Comparison of ENCODE assay signal across 28 cellular contexts in the genomic region with DNA sequence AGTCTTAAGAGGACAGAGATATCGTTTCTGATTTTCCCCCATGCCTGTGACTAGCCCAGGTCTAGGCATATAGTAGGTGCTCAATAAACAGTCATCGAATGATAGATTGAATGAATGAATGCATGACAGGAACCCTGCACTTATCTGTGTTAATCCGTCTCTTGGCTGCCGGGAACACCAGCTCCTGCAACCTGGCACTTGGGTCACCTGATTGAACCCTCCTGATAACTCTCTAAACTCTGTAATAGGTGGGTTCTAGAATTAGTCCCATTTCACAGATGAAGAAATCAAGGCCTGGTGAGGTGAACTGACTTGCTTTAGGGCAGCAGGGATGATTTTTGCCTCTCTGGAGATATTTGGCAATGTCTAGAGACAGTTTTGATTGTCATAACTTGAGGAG. TPM values are rescaled to one million over a fixed set of nuclear protein-coding genes. Genes with fewer than 3 reads are reported as not detected.
DNase-seq lines count a peak whose midpoint lies in the region; ATAC-seq and TF ChIP-seq lines count a peak whose summit lies in the region.
"Had no signal": no experiment of that assay in that cellular context is flagged by ENCODE, and none has a peak within 500 bp of the region (broad histone marks: within the 10 kb centered on the region; RNA-seq: fewer than 3 reads in every experiment).

No MANE protein-coding gene starts in this region.

- no peak overlapping the region for H3K4me3 Mint-ChIP-seq in activated CD4-positive, alpha-beta T cell treated with anti-CD3 and anti-CD28 coated beads, Interleukin-2, amount 10 ng/mL, durations not matched to agents 24 days and 14 days
- no peak overlapping the region for H3K4me3 Mint-ChIP-seq in HFFc6
- H3K4me3 Mint-ChIP-seq in chondrocyte (ENCODE audit: unreplicated experiment): no peak overlapping the region
- no peak overlapping the region for H3K4me3 Mint-ChIP-seq in stimulated activated effector memory CD8-positive, alpha-beta T cell treated with anti-CD3 and anti-CD28 coated beads, Interleukin-12 subunit alpha, Interleukin-12 subunit beta, amount 100 ng/mL, for 72 hours
- H3K4me3 Mint-ChIP-seq: brain; CD8-positive, alpha-beta memory T cell; naive thymus-derived CD4-positive, alpha-beta T cell had no signal

- H3K4me1 Mint-ChIP-seq in activated CD4-positive, alpha-beta T cell treated with anti-CD3 and anti-CD28 coated beads, Interleukin-2, amount 10 ng/mL, durations not matched to agents 24 days and 14 days: peaks cover 46% of the 10 kb centered on the region
- H3K4me1 Mint-ChIP-seq in HFFc6 (ENCODE audit: low read depth) (peaks cover 81% of the 10 kb centered on the region), chondrocyte (ENCODE audit: low read depth) (peaks cover 86% of the 10 kb centered on the region)
- peaks cover 71% of the 10 kb centered on the region for H3K4me1 Mint-ChIP-seq in stimulated activated effector memory CD8-positive, alpha-beta T cell treated with anti-CD3 and anti-CD28 coated beads, Interleukin-12 subunit alpha, Interleukin-12 subunit beta, amount 100 ng/mL, for 72 hours

- DNase-seq in activated CD4-positive, alpha-beta T cell treated with anti-CD3 and anti-CD28 coated beads, Interleukin-2, amount 10 ng/mL, durations not matched to agents 24 days and 14 days: no peak
- no peak for DNase-seq in activated CD4-positive, alpha-beta T cell treated with anti-CD3 and anti-CD28 coated beads for 48 hours
- DNase-seq in HFFc6 (no peak), chondrocyte (ENCODE audit: low spot score) (no peak), NCI-H2029 (lab: John Stamatoyannopoulos, UW) (no peak), NCI-H2227 treated with DMSO at 0.1 percent for 48 hours (lab: John Stamatoyannopoulos, UW) (no peak)
- DNase-seq in stimulated activated effector memory CD8-positive, alpha-beta T cell treated with anti-CD3 and anti-CD28 coated beads, Interleukin-12 subunit alpha, Interleukin-12 subunit beta, amount 100 ng/mL, for 72 hours (ENCODE audit: low spot score in 2 of 2): no peak
- DNase-seq: activated CD4-positive, alpha-beta T cell treated with anti-CD3 and anti-CD28 coated beads, Interleukin-2, amount 50 U/mL, for 48 hours; activated CD8-positive, alpha-beta memory T cell treated with anti-CD3 and anti-CD28 coated beads, Interleukin-2, amount 50 U/mL, for 48 hours; activated gamma-delta T cell treated with Interleukin-2 at 50 U/mL for 16 hours; adrenal gland; CD8-positive, alpha-beta memory T cell; DMS 273 treated with DMSO at 0.1 percent for 48 hours; midbrain; MV-4-11; naive thymus-derived CD4-positive, alpha-beta T cell; NCI-H1436 treated with DMSO at 0.1 percent for 48 hours; NCI-H2107; NCI-H446; NCI-H82; nucleus accumbens; OCI-M1; small intestine; stimulated activated CD4-positive, alpha-beta T cell treated with anti-CD3 and anti-CD28 coated beads, Interleukin-1b, Interleukin-23, amount 100 ng/mL, for 48 hours; stimulated activated CD8-positive, alpha-beta memory T cell treated with anti-CD3 and anti-CD28 coated beads, Interleukin-4, amount 100 ng/mL, for 48 hours had no signal

- ATAC-seq in stimulated activated effector memory CD8-positive, alpha-beta T cell treated with anti-CD3 and anti-CD28 coated beads, Interleukin-12 subunit alpha, Interleukin-12 subunit beta, amount 100 ng/mL, for 72 hours: no peak
- ATAC-seq in GM19395 (IDR thresholded peaks at IDR 0.05; ENCODE audit: unreplicated experiment): no peak
- ATAC-seq: GM12878; naive thymus-derived CD4-positive, alpha-beta T cell had no signal

- intact Hi-C loops in activated CD4-positive, alpha-beta T cell treated with anti-CD3 and anti-CD28 coated beads, Interleukin-2, amount 10 ng/mL, durations not matched to agents 24 days and 14 days (cut with micrococcal nuclease): no loop called here

- H3K27ac Mint-ChIP-seq in activated CD4-positive, alpha-beta T cell treated with anti-CD3 and anti-CD28 coated beads, Interleukin-2, amount 10 ng/mL, durations not matched to agents 24 days and 14 days: peak overlapping the region; percentile 35
- peak overlapping the region; percentile 28; the same call in 1 of the 2 replicates for H3K27ac Mint-ChIP-seq in HFFc6
- H3K27ac Mint-ChIP-seq in chondrocyte (ENCODE audit: unreplicated experiment): peak overlapping the region; percentile 2
- H3K27ac Mint-ChIP-seq in stimulated activated effector memory CD8-positive, alpha-beta T cell treated with anti-CD3 and anti-CD28 coated beads, Interleukin-12 subunit alpha, Interleukin-12 subunit beta, amount 100 ng/mL, for 72 hours: peak overlapping the region; percentile 46

- no peaks in the 10 kb centered on the region for H3K27me3 Mint-ChIP-seq in activated CD4-positive, alpha-beta T cell treated with anti-CD3 and anti-CD28 coated beads, Interleukin-2, amount 10 ng/mL, durations not matched to agents 24 days and 14 days
- H3K27me3 Mint-ChIP-seq in HFFc6 (ENCODE audit: insufficient read depth): no peaks in the 10 kb centered on the region
- no peaks in the 10 kb centered on the region for H3K27me3 Mint-ChIP-seq in chondrocyte (ENCODE audit: low read depth)
- H3K27me3 Mint-ChIP-seq: brain; CD8-positive, alpha-beta memory T cell; naive thymus-derived CD4-positive, alpha-beta T cell had no signal

- H3K9me3 Mint-ChIP-seq in activated CD4-positive, alpha-beta T cell treated with anti-CD3 and anti-CD28 coated beads, Interleukin-2, amount 10 ng/mL, durations not matched to agents 24 days and 14 days: no peaks in the 10 kb centered on the region
- H3K9me3 Mint-ChIP-seq in HFFc6: no peaks in the 10 kb centered on the region
- H3K9me3 Mint-ChIP-seq in chondrocyte (ENCODE audit: low read depth): no peaks in the 10 kb centered on the region
- no peaks in the 10 kb centered on the region for H3K9me3 Mint-ChIP-seq in stimulated activated effector memory CD8-positive, alpha-beta T cell treated with anti-CD3 and anti-CD28 coated beads, Interleukin-12 subunit alpha, Interleukin-12 subunit beta, amount 100 ng/mL, for 72 hours
- H3K9me3 Mint-ChIP-seq: brain; CD8-positive, alpha-beta memory T cell had no signal

- H3K36me3 Mint-ChIP-seq in activated CD4-positive, alpha-beta T cell treated with anti-CD3 and anti-CD28 coated beads, Interleukin-2, amount 10 ng/mL, durations not matched to agents 24 days and 14 days (ENCODE audit: low read depth): peaks cover 34% of the 10 kb centered on the region
- H3K36me3 Mint-ChIP-seq in HFFc6 (ENCODE audit: low read depth) (peaks cover 13% of the 10 kb centered on the region), chondrocyte (ENCODE audit: low read depth) (peaks cover 4% of the 10 kb centered on the region)
- peaks cover 38% of the 10 kb centered on the region for H3K36me3 Mint-ChIP-seq in stimulated activated effector memory CD8-positive, alpha-beta T cell treated with anti-CD3 and anti-CD28 coated beads, Interleukin-12 subunit alpha, Interleukin-12 subunit beta, amount 100 ng/mL, for 72 hours

- TF ChIP-seq CTCF in HFFc6 (IDR thresholded peaks at IDR 0.05) (no peak), chondrocyte (IDR thresholded peaks at IDR 0.05) (no peak)

RNA-seq across cellular contexts. Expression of gene ABCC1, which starts 43.7 kb away (rescaled TPM):
- 92.2 and 93.5 TPM in 2 replicates for total RNA-seq in activated CD4-positive, alpha-beta T cell treated with anti-CD3 and anti-CD28 coated beads, Interleukin-2, amount 10 ng/mL, durations not matched to agents 24 days and 14 days
- 10 to 100 TPM; 49.3 to 63.6 (median 57.1) TPM for total RNA-seq in HFFc6 (2021; fragmentation: NEBNext Ultra II Directional; extraction: Animal tissue kit (Norgen Biotek cat#: 25700))
- total RNA-seq in chondrocyte: 47.9 to 118 TPM (median 48.3 TPM) in 3 replicates
